ENCODE assay signal across 25 cellular contexts in the genomic region with DNA sequence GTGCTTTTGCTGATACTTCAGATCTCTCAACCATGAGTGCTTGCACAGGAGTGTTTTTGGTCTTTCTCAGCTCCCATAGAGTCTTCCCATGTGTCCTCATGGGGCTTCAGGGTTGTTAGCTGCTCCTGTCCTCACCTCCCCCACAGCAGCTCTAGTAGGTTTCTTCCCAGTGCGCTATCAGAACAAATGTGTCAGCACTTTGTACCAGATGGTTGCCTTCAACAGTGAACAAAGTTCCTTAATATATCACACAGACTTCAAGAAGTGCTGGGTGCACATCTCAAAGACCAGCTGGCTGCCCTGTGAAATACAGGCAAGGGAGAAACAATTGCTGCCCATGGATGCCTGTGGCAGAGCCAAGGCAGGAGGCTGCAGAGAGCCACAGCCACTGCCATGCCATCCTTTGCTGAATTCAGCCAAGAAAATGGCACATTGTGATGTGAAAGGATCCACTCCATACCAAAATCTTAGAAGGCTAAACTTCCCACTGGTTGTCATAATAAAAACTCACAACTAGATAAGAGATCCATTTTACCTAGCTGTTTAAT.
"Had no signal": no experiment of that assay in that cellular context is flagged by ENCODE, and none has a peak within 500 bp of the region (broad histone marks: within the 10 kb centered on the region; RNA-seq: fewer than 3 reads in every experiment).

No MANE protein-coding gene starts in this region.

- H3K4me1 Mint-ChIP-seq: immature natural killer cell; mesothelial cell of epicardium; naive thymus-derived CD4-positive, alpha-beta T cell had no signal

- H3K27ac ChIP-seq: heart left ventricle, left ventricle myocardium inferior, pancreas, psoas muscle, right lobe of liver, skin epidermis, tibial nerve, uterus had no signal

- H3K9me3 ChIP-seq: pancreas, psoas muscle, right lobe of liver, uterus had no signal

- H3K4me3 Mint-ChIP-seq: immature natural killer cell; mesothelial cell of epicardium; naive thymus-derived CD4-positive, alpha-beta T cell; natural killer cell treated with Interleukin-12 subunit alpha and Interleukin-12 subunit beta and Interleukin-15 and Interleukin-18, amount 100 ng/mL, for 72 hours; stimulated activated naive CD8-positive, alpha-beta T cell treated with anti-CD3 and anti-CD28 coated beads, Interleukin-15, Interleukin-2, amounts not matched to agents 100 ng/mL and 50 ng/mL, for 24 hours; type B pancreatic cell had no signal

- H3K36me3 Mint-ChIP-seq: immature natural killer cell; mesothelial cell of epicardium; naive thymus-derived CD4-positive, alpha-beta T cell; natural killer cell treated with Interleukin-12 subunit alpha and Interleukin-12 subunit beta and Interleukin-15 and Interleukin-18, amount 100 ng/mL, for 72 hours; type B pancreatic cell had no signal

- H3K4me3 ChIP-seq: heart left ventricle, left ventricle myocardium inferior, lung, pancreas, psoas muscle, right lobe of liver, skin epidermis, tibial nerve, uterus had no signal

- H3K36me3 ChIP-seq: heart left ventricle, left ventricle myocardium inferior, pancreas, right lobe of liver, tibial nerve, uterus had no signal

- H3K27me3 Mint-ChIP-seq: naive thymus-derived CD4-positive, alpha-beta T cell; natural killer cell treated with Interleukin-12 subunit alpha and Interleukin-12 subunit beta and Interleukin-15 and Interleukin-18, amount 100 ng/mL, for 72 hours; stimulated activated naive CD8-positive, alpha-beta T cell treated with anti-CD3 and anti-CD28 coated beads, Interleukin-15, Interleukin-2, amounts not matched to agents 100 ng/mL and 50 ng/mL, for 24 hours; type B pancreatic cell had no signal

- H3K4me1 ChIP-seq: heart left ventricle, left ventricle myocardium inferior, pancreas, psoas muscle, right lobe of liver, uterus had no signal

- DNase-seq: heart left ventricle; hypothalamus; immature natural killer cell; kidney; left colon; left ventricle myocardium inferior; mesendoderm; naive thymus-derived CD4-positive, alpha-beta T cell; nucleus accumbens; pancreas; psoas muscle; right lobe of liver; stimulated activated CD4-positive, alpha-beta T cell treated with anti-CD3 and anti-CD28 coated beads, Interleukin-12 subunit alpha, Interleukin-12 subunit beta, amount 100 ng/mL, for 4 hours; stimulated activated CD4-positive, alpha-beta T cell treated with anti-CD3 and anti-CD28 coated beads, Interleukin-15, amount 100 ng/mL, for 24 hours; stimulated activated CD4-positive, alpha-beta T cell treated with anti-CD3 and anti-CD28 coated beads, Interleukin-2, amount 100 ng/mL, for 24 hours; stimulated activated CD4-positive, alpha-beta T cell treated with anti-CD3 and anti-CD28 coated beads, Interleukin-4, amount 100 ng/mL, for 1 hour; stimulated activated naive CD4-positive, alpha-beta T cell; uterus had no signal

- H3K9me3 Mint-ChIP-seq: mesothelial cell of epicardium, type B pancreatic cell had no signal

- H3K27me3 ChIP-seq: heart left ventricle, pancreas, right lobe of liver, tibial nerve, uterus had no signal

- H3K27ac Mint-ChIP-seq: immature natural killer cell; mesothelial cell of epicardium; naive thymus-derived CD4-positive, alpha-beta T cell; natural killer cell treated with Interleukin-12 subunit alpha and Interleukin-12 subunit beta and Interleukin-15 and Interleukin-18, amount 100 ng/mL, for 72 hours; stimulated activated naive CD8-positive, alpha-beta T cell treated with anti-CD3 and anti-CD28 coated beads, Interleukin-15, Interleukin-2, amounts not matched to agents 100 ng/mL and 50 ng/mL, for 24 hours; type B pancreatic cell had no signal
